Comparison of ENCODE assay signal across 8 cellular contexts in genomic region chr2:118014492-118014824, GRCh38. TPM values are rescaled to one million over a fixed set of nuclear protein-coding genes. Genes with fewer than 3 reads are reported as not detected.
A peak's percentile ranks its signal among the peaks of the same experiment; 100 is the strongest.
DNase-seq lines count a peak whose midpoint lies in the region; TF ChIP-seq lines count a peak whose summit lies in the region.

No MANE protein-coding gene starts in this region.

- peak; percentile 64 for DNase-seq in activated effector memory CD4-positive, alpha-beta T cell treated with anti-CD3 and anti-CD28 coated beads, Interleukin-2, amount 50 U/mL, for 16 hours
- no peak for DNase-seq in activated effector memory CD4-positive, alpha-beta T cell treated with Interleukin-2 at 50 U/mL for 16 hours
- DNase-seq in immature natural killer cell (peak in 1 of 3 donors; percentile 12), testis (peak; percentile 23), AG20443 (ENCODE audit: low spot score) (no peak), NCI-H2171 (lab: John Stamatoyannopoulos, UW) (no peak), SW480 (ENCODE audit: low spot score) (no peak)

- H3K27me3 ChIP-seq in testis: no peaks in the 10 kb centered on the region

- peak overlapping the region; percentile 45 to 48 for H3K27ac ChIP-seq in testis

- no peaks in the 10 kb centered on the region for H3K9me3 ChIP-seq in testis

- H3K4me3 Mint-ChIP-seq in activated naive CD8-positive, alpha-beta T cell: peak overlapping the region; percentile 94
- H3K4me3 Mint-ChIP-seq in immature natural killer cell: peak overlapping the region; percentile 88 to 95 (median 94)

- H3K4me1 Mint-ChIP-seq in activated naive CD8-positive, alpha-beta T cell (ENCODE audit: low read depth): peaks cover 36% of the 10 kb centered on the region
- peaks cover 33 to 43% of the 10 kb centered on the region in 2 donors for H3K4me1 Mint-ChIP-seq in immature natural killer cell

- no peaks in the 10 kb centered on the region for H3K27me3 Mint-ChIP-seq in activated naive CD8-positive, alpha-beta T cell
- H3K27me3 Mint-ChIP-seq in immature natural killer cell (ENCODE audit: low read depth in 3 of 3): peaks cover 11 to 22% (median 21%) of the 10 kb centered on the region in 3 donors

- TF ChIP-seq CTCF in testis (IDR thresholded peaks at IDR 0.05): no peak

- no peaks in the 10 kb centered on the region for H3K36me3 ChIP-seq in testis (ENCODE audit: low read depth, missing control alignments)

- H3K9me3 Mint-ChIP-seq in activated naive CD8-positive, alpha-beta T cell (ENCODE audit: low read depth): no peaks in the 10 kb centered on the region
- no peaks in the 10 kb centered on the region for H3K9me3 Mint-ChIP-seq in immature natural killer cell

- WGBS in testis, 2 donors: 0 to 1% methylated on average over 9 to 17 of the region's 17 CpGs

- H3K36me3 Mint-ChIP-seq in activated naive CD8-positive, alpha-beta T cell: no peaks in the 10 kb centered on the region
- H3K36me3 Mint-ChIP-seq in immature natural killer cell: no peaks in the 10 kb centered on the region

- intact Hi-C loops in testis (cut with DNase I; ENCODE audit: low total_unique reads): no loop called here

- H3K4me3 ChIP-seq in testis: peak overlapping the region; percentile 90 to 99

- no peak for TF ChIP-seq POLR2A in testis (IDR thresholded peaks at IDR 0.05)

- peak overlapping the region; percentile 70 for H3K27ac Mint-ChIP-seq in activated naive CD8-positive, alpha-beta T cell
- peak overlapping the region; percentile 75 to 94 (median 81) for H3K27ac Mint-ChIP-seq in immature natural killer cell

- H3K4me1 ChIP-seq in testis: peaks cover 14% of the 10 kb centered on the region

RNA-seq across cellular contexts. Expression of gene CCDC93, which starts 0.6 kb away (rescaled TPM):
- polyA plus RNA-seq in immature natural killer cell (1 to 10 TPM; 3.0 to 7.7 (median 4.2) TPM), testis (ENCODE audit: insufficient read depth, low read depth, low replicate concordance) (44.4 TPM)
- 10 to 100 TPM; 61.6 to 82.3 TPM for total RNA-seq in testis

Comparison
In these comparisons a context has a peak if more than half of its experiments do, and no peak if none do; other contexts are left out.
1. DNase-seq: peak in activated effector memory CD4-positive, alpha-beta T cell treated with anti-CD3 and anti-CD28 coated beads, Interleukin-2, amount 50 U/mL, for 16 hours (single experiment) and testis (single experiment); none in activated effector memory CD4-positive, alpha-beta T cell treated with Interleukin-2 at 50 U/mL for 16 hours (single experiment), AG20443 (single experiment), NCI-H2171 (single experiment) and SW480 (single experiment).